ENCODE assay signal across 14 cellular contexts in the genomic region with DNA sequence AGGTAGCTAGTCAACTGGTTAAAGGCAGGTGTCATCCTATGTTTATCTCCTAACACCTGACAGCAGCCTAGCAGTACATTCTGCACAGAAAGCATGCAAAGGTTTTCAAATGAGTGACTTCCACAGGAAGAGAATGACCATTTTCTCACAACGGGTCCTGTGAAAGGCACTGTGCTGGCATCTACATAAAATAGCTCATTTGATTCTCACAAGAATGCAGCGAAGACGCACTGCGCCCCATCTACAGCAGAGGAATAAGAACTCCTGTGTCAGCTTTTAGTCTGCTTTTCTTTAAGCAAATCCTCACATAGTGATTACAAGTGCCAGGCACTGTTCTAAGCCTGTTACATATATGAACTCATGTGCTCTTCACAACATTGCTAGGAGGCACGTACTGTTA.
DNase-seq lines count a peak whose midpoint lies in the region; ATAC-seq and TF ChIP-seq lines count a peak whose summit lies in the region.
"Had no signal": no experiment of that assay in that cellular context is flagged by ENCODE, and none has a peak within 500 bp of the region (broad histone marks: within the 10 kb centered on the region; RNA-seq: fewer than 3 reads in every experiment).

No MANE protein-coding gene starts in this region.

- H3K4me1 ChIP-seq in muscle layer of duodenum (ENCODE audit: control insufficient read depth in 1 of 2, insufficient read depth in 2 of 2, low read length in 2 of 2) (peaks cover 16 to 47% of the 10 kb centered on the region in 2 donors), uterus (no peaks in the 10 kb centered on the region)

- peak overlapping the region; percentile 22 for H3K4me3 Mint-ChIP-seq in stimulated activated naive CD8-positive, alpha-beta T cell treated with anti-CD3 and anti-CD28 coated beads, Interleukin-15, Interleukin-2, amounts not matched to agents 100 ng/mL and 50 ng/mL, for 24 hours
- H3K4me3 Mint-ChIP-seq in activated naive CD8-positive, alpha-beta T cell treated with anti-CD3 and anti-CD28 coated beads for 36 hours, result peak overlapping the region; percentile 38

- H3K27me3 ChIP-seq in muscle layer of duodenum (ENCODE audit: low read depth, low read length), result no peaks in the 10 kb centered on the region
- H3K27me3 ChIP-seq in uterus, result no peaks in the 10 kb centered on the region
- H3K27me3 ChIP-seq: BLaER1 treated with 17β-estradiol and CSF1 and Interleukin-3, amounts not matched to agents 10 nM and 100 nM; dorsolateral prefrontal cortex had no signal

- intact Hi-C loops in uterus (cut with DNase I; ENCODE audit: low total_unique reads), result no loop called here

- ATAC-seq in stimulated activated naive CD8-positive, alpha-beta T cell treated with anti-CD3 and anti-CD28 coated beads, Interleukin-15, Interleukin-2, amounts not matched to agents 100 U/mL and 50 U/mL, for 24 hours, result no peak
- ATAC-seq: HCT116 had no signal

- TF ChIP-seq POLR2A in uterus (IDR thresholded peaks at IDR 0.05), result no peak

- H3K36me3 Mint-ChIP-seq in stimulated activated naive CD8-positive, alpha-beta T cell treated with anti-CD3 and anti-CD28 coated beads, Interleukin-15, Interleukin-2, amounts not matched to agents 100 ng/mL and 50 ng/mL, for 24 hours (ENCODE audit: low read depth), result no peaks in the 10 kb centered on the region
- H3K36me3 Mint-ChIP-seq in activated naive CD8-positive, alpha-beta T cell treated with anti-CD3 and anti-CD28 coated beads for 36 hours, result peaks cover 3% of the 10 kb centered on the region

- peak overlapping the region in 1 of 2 donors; percentile 8 for H3K4me3 ChIP-seq in muscle layer of duodenum (ENCODE audit: low read depth in 1 of 2, low read length in 2 of 2)
- no peak overlapping the region for H3K4me3 ChIP-seq in uterus
- H3K4me3 ChIP-seq: BLaER1 treated with 17β-estradiol and CSF1 and Interleukin-3, amounts not matched to agents 10 nM and 100 nM; dorsolateral prefrontal cortex; lung had no signal

- no peak overlapping the region for H3K27ac Mint-ChIP-seq in stimulated activated naive CD8-positive, alpha-beta T cell treated with anti-CD3 and anti-CD28 coated beads, Interleukin-15, Interleukin-2, amounts not matched to agents 100 ng/mL and 50 ng/mL, for 24 hours
- H3K27ac Mint-ChIP-seq in activated naive CD8-positive, alpha-beta T cell treated with anti-CD3 and anti-CD28 coated beads for 36 hours, result no peak overlapping the region

- DNase-seq in stimulated activated naive CD8-positive, alpha-beta T cell treated with anti-CD3 and anti-CD28 coated beads, Interleukin-15, Interleukin-2, amounts not matched to agents 100 U/mL and 50 U/mL, for 24 hours, result no peak
- no peak for DNase-seq in activated naive CD8-positive, alpha-beta T cell treated with anti-CD3 and anti-CD28 coated beads for 36 hours
- no peak for DNase-seq in uterus
- no peak for DNase-seq in hippocampal formation (lab: John Stamatoyannopoulos, UW)
- DNase-seq in NCI-H146 (lab: John Stamatoyannopoulos, UW), result no peak
- DNase-seq in NCI-H1436 treated with DMSO at 0.1 percent for 48 hours (lab: John Stamatoyannopoulos, UW), result no peak
- DNase-seq: dorsolateral prefrontal cortex, MV-4-11, SHP77 treated with DMSO at 0.1 percent for 48 hours had no signal

- H3K27ac ChIP-seq in muscle layer of duodenum (ENCODE audit: low read length) (peak overlapping the region; percentile 56), uterus (peak overlapping the region; percentile 55 to 58)
- H3K27ac ChIP-seq: BLaER1 treated with 17β-estradiol and CSF1 and Interleukin-3, amounts not matched to agents 10 nM and 100 nM had no signal

- peaks cover 30% of the 10 kb centered on the region for H3K4me1 Mint-ChIP-seq in stimulated activated naive CD8-positive, alpha-beta T cell treated with anti-CD3 and anti-CD28 coated beads, Interleukin-15, Interleukin-2, amounts not matched to agents 100 ng/mL and 50 ng/mL, for 24 hours (ENCODE audit: low read depth)
- H3K4me1 Mint-ChIP-seq in activated naive CD8-positive, alpha-beta T cell treated with anti-CD3 and anti-CD28 coated beads for 36 hours, result peaks cover 32% of the 10 kb centered on the region

- TF ChIP-seq CTCF in uterus (IDR thresholded peaks at IDR 0.05), result no peak

- H3K9me3 Mint-ChIP-seq in stimulated activated naive CD8-positive, alpha-beta T cell treated with anti-CD3 and anti-CD28 coated beads, Interleukin-15, Interleukin-2, amounts not matched to agents 100 ng/mL and 50 ng/mL, for 24 hours, result no peaks in the 10 kb centered on the region
- H3K9me3 Mint-ChIP-seq in activated naive CD8-positive, alpha-beta T cell treated with anti-CD3 and anti-CD28 coated beads for 36 hours, result peaks cover 3% of the 10 kb centered on the region

- no peaks in the 10 kb centered on the region for H3K9me3 ChIP-seq in muscle layer of duodenum (ENCODE audit: control insufficient read depth in 1 of 2, low read length in 2 of 2)
- no peaks in the 10 kb centered on the region for H3K9me3 ChIP-seq in uterus
- H3K9me3 ChIP-seq: BLaER1 treated with 17β-estradiol and CSF1 and Interleukin-3, amounts not matched to agents 10 nM and 100 nM had no signal

- no peaks in the 10 kb centered on the region for H3K27me3 Mint-ChIP-seq in stimulated activated naive CD8-positive, alpha-beta T cell treated with anti-CD3 and anti-CD28 coated beads, Interleukin-15, Interleukin-2, amounts not matched to agents 100 ng/mL and 50 ng/mL, for 24 hours
- H3K27me3 Mint-ChIP-seq in activated naive CD8-positive, alpha-beta T cell treated with anti-CD3 and anti-CD28 coated beads for 36 hours, result no peaks in the 10 kb centered on the region

- H3K36me3 ChIP-seq in muscle layer of duodenum (ENCODE audit: control insufficient read depth in 1 of 2, insufficient read depth in 2 of 2, low read length in 2 of 2) (no peaks in the 10 kb centered on the region), uterus (no peaks in the 10 kb centered on the region)
- H3K36me3 ChIP-seq: BLaER1 treated with 17β-estradiol and CSF1 and Interleukin-3, amounts not matched to agents 10 nM and 100 nM had no signal
